ENCODE assay signal across 13 cellular contexts in genomic region chr4:75745192-75745591, GRCh38. TPM values are rescaled to one million over a fixed set of nuclear protein-coding genes. Genes with fewer than 3 reads are reported as not detected.
DNase-seq lines count a peak whose midpoint lies in the region; ATAC-seq and TF ChIP-seq lines count a peak whose summit lies in the region.
"Had no signal": no experiment of that assay in that cellular context is flagged by ENCODE, and none has a peak within 500 bp of the region (broad histone marks: within the 10 kb centered on the region; RNA-seq: fewer than 3 reads in every experiment).

No MANE protein-coding gene starts in this region.

- ATAC-seq in HG03196 (IDR thresholded peaks at IDR 0.05; ENCODE audit: unreplicated experiment): no peak
- ATAC-seq in GM21360 (IDR thresholded peaks at IDR 0.05; ENCODE audit: unreplicated experiment): no peak
- ATAC-seq: activated T-cell treated with anti-CD3 and anti-CD28 coated beads, Interleukin-2, amount 50 U/mL, for 4 hours had no signal

- H3K27me3 ChIP-seq in AG04450 (ENCODE audit: control insufficient read depth, insufficient read depth, low read length): no peaks in the 10 kb centered on the region

- no peak overlapping the region for H3K4me3 ChIP-seq in AG04450 (ENCODE audit: low read depth, low read length)
- H3K4me3 ChIP-seq in cardiac fibroblast (replicated peaks in 1 of 2; ENCODE audit: low read depth in 2 of 2, low read length in 2 of 2): no peak overlapping the region
- H3K4me3 ChIP-seq: skin epidermis had no signal

- no peaks in the 10 kb centered on the region for H3K9me3 ChIP-seq in AG04450 (ENCODE audit: control insufficient read depth, insufficient read depth, low read length)

- DNase-seq in AG04450 (ENCODE audit: low read depth, low spot score) (peak; percentile 29), MV-4-11 (lab: John Stamatoyannopoulos, UW) (peak; percentile 95), cardiac fibroblast (ENCODE audit: low read depth in 2 of 2) (peak; percentile 74 to 86), kidney tubule cell (ENCODE audit: low spot score) (peak; percentile 30), DMS 273 treated with DMSO at 0.1 percent for 48 hours (lab: John Stamatoyannopoulos, UW) (no peak), DMS53 (lab: John Stamatoyannopoulos, UW) (no peak)
- DNase-seq: activated T-cell treated with anti-CD3 and anti-CD28 coated beads, Interleukin-2, amount 50 U/mL, for 4 hours; kidney; NCI-H510A treated with DMSO at 0.1 percent for 48 hours; T-helper 9 cell had no signal

- no peak overlapping the region for H3K27ac ChIP-seq in AG04450 (ENCODE audit: low read depth, low read length)

- POLR2A ChIA-PET in AG04450 (lab: Yijun Ruan, JAX): interaction anchor here (1.6 kb wide), 1 partner anchor 21 kb away, joined by 15 read pairs; the partner anchor contains the start of gene USO1

- CTCF ChIA-PET in AG04450 (lab: Charles Lee): interaction anchor here (0.9 to 2.2 kb wide), 2 partner anchors 21 to 152 kb away, joined by 3 to 11 read pairs; partner anchors contain the start of gene USO1

- TF ChIP-seq CTCF in AG04450 (IDR thresholded peaks at IDR 0.05; ENCODE audit: low read depth, low read length) (no peak), cardiac fibroblast (IDR thresholded peaks at IDR 0.05; ENCODE audit: low read depth, low read length) (no peak)

RNA-seq across cellular contexts. Expression of gene USO1, which starts 20.8 kb away (rescaled TPM):
- 99.6 and 142 TPM in 2 replicates for polyA plus RNA-seq in AG04450 (2011; rRNA removed)
- polyA minus RNA-seq in AG04450 (2011; rRNA and poly(A)+ RNA removed): 45.9 and 81.2 TPM in 2 replicates

Comparison
In these comparisons a context has a peak if more than half of its experiments do, and no peak if none do; other contexts are left out.
1. DNase-seq: peak in AG04450 (single experiment), MV-4-11 (single experiment), cardiac fibroblast (2 of 2) and kidney tubule cell (single experiment); none in DMS 273 treated with DMSO at 0.1 percent for 48 hours (single experiment) and DMS53 (single experiment).